19 cellular contexts compared by ENCODE assay signal in genomic region chr13:98519976-98520375, GRCh38. TPM values are rescaled to one million over a fixed set of nuclear protein-coding genes. Genes with fewer than 3 reads are reported as not detected.
DNase-seq lines count a peak whose midpoint lies in the region; ATAC-seq and TF ChIP-seq lines count a peak whose summit lies in the region.
"Had no signal": no experiment of that assay in that cellular context is flagged by ENCODE, and none has a peak within 500 bp of the region (broad histone marks: within the 10 kb centered on the region; RNA-seq: fewer than 3 reads in every experiment).

No MANE protein-coding gene starts in this region.

- DNase-seq in T-helper 1 cell, result no peak
- DNase-seq in CD4-positive, alpha-beta memory T cell, result no peak
- no peak for DNase-seq in activated T-helper 1 cell treated with anti-CD3 and anti-CD28 coated beads, Interleukin-12 subunit alpha, Interleukin-12 subunit beta, Interleukin-2, Interleukin-4 antibody, amounts not matched to agents 30 ng/mL and 10 ng/mL and 1 ng/mL, durations not matched to agents 14 hours and 24 hours and 36 hours (ENCODE audit: low spot score)
- DNase-seq in naive B cell, result no peak
- DNase-seq in omental fat pad (ENCODE audit: low spot score), result no peak
- no peak for DNase-seq in Peyer's patch
- DNase-seq in stimulated activated CD4-positive, alpha-beta T cell treated with anti-CD3 and anti-CD28 coated beads, Interleukin-15, amount 100 ng/mL, for 24 hours, result no peak
- DNase-seq: activated naive CD4-positive, alpha-beta T cell treated with Interleukin-2 at 50 U/mL for 16 hours; DMS79; esophagus squamous epithelium; head of caudate nucleus; immature natural killer cell; NCI-H187 treated with DMSO at 0.1 percent for 48 hours; NCI-H526; PC-3; stomach had no signal

- peaks cover 68% of the 10 kb centered on the region for H3K4me1 Mint-ChIP-seq in T-helper 1 cell treated with Interleukin-12 subunit alpha and Interleukin-12 subunit beta and Interleukin-4 antibody, amounts not matched to agents 30 μg/mL and 1 μg/mL, for 36 hours (ENCODE audit: low read depth)
- peaks cover 76 to 100% (median 90%) of the 10 kb centered on the region in 4 donors for H3K4me1 Mint-ChIP-seq in CD4-positive, alpha-beta memory T cell
- peaks cover 87% of the 10 kb centered on the region for H3K4me1 Mint-ChIP-seq in activated T-helper 1 cell treated with anti-CD3 and anti-CD28 coated beads, Interleukin-12 subunit alpha, Interleukin-12 subunit beta, Interleukin-2, Interleukin-4 antibody, amounts not matched to agents 30 ng/mL and 10 ng/mL and 1 ng/mL, durations not matched to agents 14 hours and 24 hours and 36 hours (ENCODE audit: low read depth)
- peaks cover 61 to 94% (median 85%) of the 10 kb centered on the region in 3 donors for H3K4me1 Mint-ChIP-seq in naive B cell

- H3K4me3 Mint-ChIP-seq in T-helper 1 cell treated with Interleukin-12 subunit alpha and Interleukin-12 subunit beta and Interleukin-4 antibody, amounts not matched to agents 30 μg/mL and 1 μg/mL, for 36 hours, result no peak overlapping the region
- H3K4me3 Mint-ChIP-seq in CD4-positive, alpha-beta memory T cell, result peak overlapping the region in 3 of 8 donors; percentile 14 to 43 (median 17)
- H3K4me3 Mint-ChIP-seq in activated T-helper 1 cell treated with anti-CD3 and anti-CD28 coated beads, Interleukin-12 subunit alpha, Interleukin-12 subunit beta, Interleukin-2, Interleukin-4 antibody, amounts not matched to agents 30 ng/mL and 10 ng/mL and 1 ng/mL, durations not matched to agents 14 hours and 24 hours and 36 hours, result no peak overlapping the region
- H3K4me3 Mint-ChIP-seq in naive B cell, result no peak overlapping the region
- H3K4me3 Mint-ChIP-seq: immature natural killer cell, neural crest cell had no signal

- CTCF ChIA-PET in CD4-positive, alpha-beta memory T cell (lab: Charles Lee; ENCODE audit: partially characterized antibody), result interaction anchor here (0.9 to 1.6 kb wide), 5 partner anchors 11 to 133 kb away, joined by 3 to 7 read pairs (median 4); no protein-coding TSS in a partner anchor

- H3K9me3 ChIP-seq in CD4-positive, alpha-beta memory T cell (ENCODE audit: control insufficient read depth in 1 of 2, low read length in 2 of 2), result no peaks in the 10 kb centered on the region
- no peaks in the 10 kb centered on the region for H3K9me3 ChIP-seq in Peyer's patch
- H3K9me3 ChIP-seq: BLaER1, esophagus squamous epithelium, stomach had no signal

- TF ChIP-seq CTCF in omental fat pad (IDR thresholded peaks at IDR 0.05), result no peak
- no peak for TF ChIP-seq CTCF in Peyer's patch (IDR thresholded peaks at IDR 0.05)

- H3K36me3 Mint-ChIP-seq in T-helper 1 cell treated with Interleukin-12 subunit alpha and Interleukin-12 subunit beta and Interleukin-4 antibody, amounts not matched to agents 30 μg/mL and 1 μg/mL, for 36 hours (ENCODE audit: low read depth), result peaks cover 24% of the 10 kb centered on the region
- H3K36me3 Mint-ChIP-seq in CD4-positive, alpha-beta memory T cell, result peaks cover 12 to 33% of the 10 kb centered on the region in 2 donors
- H3K36me3 Mint-ChIP-seq in activated T-helper 1 cell treated with anti-CD3 and anti-CD28 coated beads, Interleukin-12 subunit alpha, Interleukin-12 subunit beta, Interleukin-2, Interleukin-4 antibody, amounts not matched to agents 30 ng/mL and 10 ng/mL and 1 ng/mL, durations not matched to agents 14 hours and 24 hours and 36 hours (ENCODE audit: low read depth), result peaks cover 26% of the 10 kb centered on the region
- peaks cover 0 to 5% of the 10 kb centered on the region in 2 donors for H3K36me3 Mint-ChIP-seq in naive B cell

- H3K27me3 ChIP-seq in CD4-positive, alpha-beta memory T cell (ENCODE audit: insufficient read depth, low read length), result no peaks in the 10 kb centered on the region
- no peaks in the 10 kb centered on the region for H3K27me3 ChIP-seq in Peyer's patch
- H3K27me3 ChIP-seq: BLaER1, esophagus squamous epithelium, stomach had no signal

- no peak for ATAC-seq in naive B cell (ENCODE audit: low read depth in 2 of 2)
- ATAC-seq in omental fat pad (ENCODE audit: low FRiP score), result no peak
- ATAC-seq: PC-3 had no signal

- H3K27ac Mint-ChIP-seq in T-helper 1 cell treated with Interleukin-12 subunit alpha and Interleukin-12 subunit beta and Interleukin-4 antibody, amounts not matched to agents 30 μg/mL and 1 μg/mL, for 36 hours, result peak overlapping the region; percentile 60
- peak overlapping the region; percentile 81 to 96 (median 90) for H3K27ac Mint-ChIP-seq in CD4-positive, alpha-beta memory T cell
- H3K27ac Mint-ChIP-seq in activated T-helper 1 cell treated with anti-CD3 and anti-CD28 coated beads, Interleukin-12 subunit alpha, Interleukin-12 subunit beta, Interleukin-2, Interleukin-4 antibody, amounts not matched to agents 30 ng/mL and 10 ng/mL and 1 ng/mL, durations not matched to agents 14 hours and 24 hours and 36 hours, result peak overlapping the region; percentile 53
- H3K27ac Mint-ChIP-seq in naive B cell, result peak overlapping the region; percentile 7 to 94 (median 62)

- no peaks in the 10 kb centered on the region for H3K36me3 ChIP-seq in CD4-positive, alpha-beta memory T cell (ENCODE audit: insufficient read depth, low read length)
- H3K36me3 ChIP-seq in Peyer's patch, result peaks cover 0 to 10% (median 0%) of the 10 kb centered on the region in 3 donors

- POLR2A ChIA-PET in CD4-positive, alpha-beta memory T cell (lab: Charles Lee; ENCODE audit: partially characterized antibody), result interaction anchor here (1.0 to 2.6 kb wide), 5 partner anchors 10 to 56 kb away, joined by 3 to 11 read pairs (median 3); no protein-coding TSS in a partner anchor

- intact Hi-C loops in CD4-positive, alpha-beta memory T cell (cut with micrococcal nuclease), result loop anchor here (2.0 to 5.0 kb wide), 3 partner anchors 15 to 43 kb away; no protein-coding TSS in a partner anchor
- intact Hi-C loops in activated T-helper 1 cell treated with anti-CD3 and anti-CD28 coated beads, Interleukin-12 subunit alpha, Interleukin-12 subunit beta, Interleukin-2, Interleukin-4 antibody, amounts not matched to agents 30 ng/mL and 10 ng/mL and 1 ng/mL, durations not matched to agents 14 hours and 24 hours and 36 hours (cut with micrococcal nuclease), result loop anchor here (2.0 kb wide), 1 partner anchor 133 kb away; no protein-coding TSS in a partner anchor

- H3K27ac ChIP-seq in CD4-positive, alpha-beta memory T cell (ENCODE audit: low read depth, low read length), result peak overlapping the region; percentile 28
- H3K27ac ChIP-seq in Peyer's patch, result no peak overlapping the region
- H3K27ac ChIP-seq: BLaER1, esophagus squamous epithelium had no signal

- peaks cover 100% of the 10 kb centered on the region for H3K4me1 ChIP-seq in CD4-positive, alpha-beta memory T cell (ENCODE audit: insufficient read depth, low read length)
- peaks cover 0 to 33% (median 14%) of the 10 kb centered on the region in 4 donors for H3K4me1 ChIP-seq in Peyer's patch

- no peak for TF ChIP-seq POLR2A in Peyer's patch (IDR thresholded peaks at IDR 0.05)

- no peaks in the 10 kb centered on the region for H3K9me3 Mint-ChIP-seq in T-helper 1 cell treated with Interleukin-12 subunit alpha and Interleukin-12 subunit beta and Interleukin-4 antibody, amounts not matched to agents 30 μg/mL and 1 μg/mL, for 36 hours
- no peaks in the 10 kb centered on the region for H3K9me3 Mint-ChIP-seq in CD4-positive, alpha-beta memory T cell
- no peaks in the 10 kb centered on the region for H3K9me3 Mint-ChIP-seq in activated T-helper 1 cell treated with anti-CD3 and anti-CD28 coated beads, Interleukin-12 subunit alpha, Interleukin-12 subunit beta, Interleukin-2, Interleukin-4 antibody, amounts not matched to agents 30 ng/mL and 10 ng/mL and 1 ng/mL, durations not matched to agents 14 hours and 24 hours and 36 hours
- H3K9me3 Mint-ChIP-seq in naive B cell, result no peaks in the 10 kb centered on the region
- H3K9me3 Mint-ChIP-seq: immature natural killer cell, neural crest cell had no signal

- H3K4me3 ChIP-seq in CD4-positive, alpha-beta memory T cell (ENCODE audit: low read length in 2 of 2), result no peak overlapping the region
- H3K4me3 ChIP-seq in Peyer's patch, result no peak overlapping the region
- H3K4me3 ChIP-seq: BLaER1, esophagus squamous epithelium, stomach had no signal

- H3K27me3 Mint-ChIP-seq in T-helper 1 cell treated with Interleukin-12 subunit alpha and Interleukin-12 subunit beta and Interleukin-4 antibody, amounts not matched to agents 30 μg/mL and 1 μg/mL, for 36 hours (ENCODE audit: low read depth), result no peaks in the 10 kb centered on the region
- no peaks in the 10 kb centered on the region for H3K27me3 Mint-ChIP-seq in CD4-positive, alpha-beta memory T cell
- H3K27me3 Mint-ChIP-seq in activated T-helper 1 cell treated with anti-CD3 and anti-CD28 coated beads, Interleukin-12 subunit alpha, Interleukin-12 subunit beta, Interleukin-2, Interleukin-4 antibody, amounts not matched to agents 30 ng/mL and 10 ng/mL and 1 ng/mL, durations not matched to agents 14 hours and 24 hours and 36 hours (ENCODE audit: insufficient read depth), result no peaks in the 10 kb centered on the region
- H3K27me3 Mint-ChIP-seq in naive B cell, result no peaks in the 10 kb centered on the region

RNA-seq across cellular contexts. Expression of gene STK24, which starts 56.9 kb away (rescaled TPM):
- total RNA-seq in CD4-positive, alpha-beta memory T cell, result 100 to 1,000 TPM; 146 to 147 TPM
- 10 to 100 TPM; 24.2 to 89.4 TPM for polyA plus RNA-seq in CD4-positive, alpha-beta memory T cell
- 135 and 139 TPM in 2 replicates for total RNA-seq in activated T-helper 1 cell treated with anti-CD3 and anti-CD28 coated beads, Interleukin-12 subunit alpha, Interleukin-12 subunit beta, Interleukin-2, Interleukin-4 antibody, amounts not matched to agents 30 ng/mL and 10 ng/mL and 1 ng/mL, durations not matched to agents 14 hours and 24 hours and 36 hours
- polyA plus RNA-seq in naive B cell (ENCODE audit: low read depth in 6 of 6), result 10 to 100 TPM; 30.2 to 63.1 (median 37.2) TPM
- total RNA-seq in omental fat pad (10 to 100 TPM; 55.3 to 96.3 (median 83.9) TPM), Peyer's patch (100 to 1,000 TPM in 3 of 4 donors, 10 to 100 TPM in 1; 84.2 to 137 (median 119) TPM)
